In genomic region chr4:103306870-103307345, GRCh38 we compare ENCODE assay signal across 10 cellular contexts.
DNase-seq lines count a peak whose midpoint lies in the region; ATAC-seq and TF ChIP-seq lines count a peak whose summit lies in the region.
"Had no signal": no experiment of that assay in that cellular context is flagged by ENCODE, and none has a peak within 500 bp of the region (broad histone marks: within the 10 kb centered on the region; RNA-seq: fewer than 3 reads in every experiment).

No MANE protein-coding gene starts in this region.

- H3K9me3 Mint-ChIP-seq in nephron progenitor cell: peaks cover 7% of the 10 kb centered on the region
- peaks cover 6% of the 10 kb centered on the region for H3K9me3 Mint-ChIP-seq in activated naive CD4-positive, alpha-beta T cell treated with anti-CD3 and anti-CD28 coated beads, Interleukin-2, amount 10 ng/mL, durations not matched to agents 7 days and 5 days
- H3K9me3 Mint-ChIP-seq: activated CD4-positive, alpha-beta T cell treated with anti-CD3 and anti-CD28 coated beads, Interleukin-2, amount 10 ng/mL, durations not matched to agents 24 days and 14 days had no signal

- H3K27me3 Mint-ChIP-seq in nephron progenitor cell (ENCODE audit: low read depth, poor library complexity): no peaks in the 10 kb centered on the region
- H3K27me3 Mint-ChIP-seq in activated naive CD4-positive, alpha-beta T cell treated with anti-CD3 and anti-CD28 coated beads, Interleukin-2, amount 10 ng/mL, durations not matched to agents 7 days and 5 days: no peaks in the 10 kb centered on the region
- H3K27me3 Mint-ChIP-seq: activated CD4-positive, alpha-beta T cell treated with anti-CD3 and anti-CD28 coated beads, Interleukin-2, amount 10 ng/mL, durations not matched to agents 24 days and 14 days had no signal

- peak; percentile 15 to 55 (median 22) for DNase-seq in heart left ventricle
- DNase-seq in right atrium auricular region (ENCODE audit: low spot score): no peak
- peak; percentile 34 for DNase-seq in epithelial cell of esophagus (ENCODE audit: low read depth)
- DNase-seq in nephron progenitor cell: peak; percentile 60
- DNase-seq in RWPE1 (ENCODE audit: low spot score): no peak
- no peak for DNase-seq in activated naive CD4-positive, alpha-beta T cell treated with anti-CD3 and anti-CD28 coated beads, Interleukin-2, amount 10 ng/mL, durations not matched to agents 7 days and 5 days
- DNase-seq: activated CD4-positive, alpha-beta T cell treated with anti-CD3 and anti-CD28 coated beads, Interleukin-2, amount 10 ng/mL, durations not matched to agents 24 days and 14 days had no signal

- TF ChIP-seq CTCF in heart left ventricle (IDR thresholded peaks at IDR 0.05) (no peak), right atrium auricular region (IDR thresholded peaks at IDR 0.05) (no peak), epithelial cell of esophagus (IDR thresholded peaks at IDR 0.05; ENCODE audit: insufficient read depth, low read depth, low read length, missing control alignments) (no peak), nephron progenitor cell (IDR thresholded peaks at IDR 0.05) (no peak), RWPE1 (conservative IDR thresholded peaks at IDR 0.05; ENCODE audit: low read depth) (no peak)

- no peaks in the 10 kb centered on the region for H3K36me3 Mint-ChIP-seq in nephron progenitor cell (ENCODE audit: low read depth)
- no peaks in the 10 kb centered on the region for H3K36me3 Mint-ChIP-seq in activated naive CD4-positive, alpha-beta T cell treated with anti-CD3 and anti-CD28 coated beads, Interleukin-2, amount 10 ng/mL, durations not matched to agents 7 days and 5 days

- H3K4me1 Mint-ChIP-seq in nephron progenitor cell: peaks cover 23% of the 10 kb centered on the region
- no peaks in the 10 kb centered on the region for H3K4me1 Mint-ChIP-seq in activated naive CD4-positive, alpha-beta T cell treated with anti-CD3 and anti-CD28 coated beads, Interleukin-2, amount 10 ng/mL, durations not matched to agents 7 days and 5 days
- H3K4me1 Mint-ChIP-seq: activated CD4-positive, alpha-beta T cell treated with anti-CD3 and anti-CD28 coated beads, Interleukin-2, amount 10 ng/mL, durations not matched to agents 24 days and 14 days had no signal

- no peaks in the 10 kb centered on the region for H3K27me3 ChIP-seq in heart left ventricle
- no peaks in the 10 kb centered on the region for H3K27me3 ChIP-seq in right atrium auricular region

- H3K36me3 ChIP-seq in heart left ventricle: no peaks in the 10 kb centered on the region
- no peaks in the 10 kb centered on the region for H3K36me3 ChIP-seq in right atrium auricular region

- no peak overlapping the region for H3K4me3 ChIP-seq in heart left ventricle
- H3K4me3 ChIP-seq in right atrium auricular region: no peak overlapping the region
- H3K4me3 ChIP-seq in epithelial cell of esophagus (ENCODE audit: low read length): no peak overlapping the region
- H3K4me3 ChIP-seq: PC-9 had no signal

- H3K9me3 ChIP-seq in heart left ventricle (peaks cover 0 to 3% (median 0%) of the 10 kb centered on the region in 12 donors), right atrium auricular region (no peaks in the 10 kb centered on the region)

- intact Hi-C loops in heart left ventricle (cut with DNase I): no loop called here

- WGBS in heart left ventricle, 4 donors: 18 to 25% (median 20%) methylated on average over 7 of the region's 7 CpGs

- TF ChIP-seq POLR2A in heart left ventricle (IDR thresholded peaks at IDR 0.05): no peak

- no peak overlapping the region for H3K27ac ChIP-seq in heart left ventricle
- no peak overlapping the region for H3K27ac ChIP-seq in right atrium auricular region
- H3K27ac ChIP-seq in RWPE1: no peak overlapping the region
- H3K27ac ChIP-seq: PC-9 had no signal

- H3K27ac Mint-ChIP-seq in nephron progenitor cell: peak overlapping the region; percentile 83
- no peak overlapping the region for H3K27ac Mint-ChIP-seq in activated naive CD4-positive, alpha-beta T cell treated with anti-CD3 and anti-CD28 coated beads, Interleukin-2, amount 10 ng/mL, durations not matched to agents 7 days and 5 days
- H3K27ac Mint-ChIP-seq: activated CD4-positive, alpha-beta T cell treated with anti-CD3 and anti-CD28 coated beads, Interleukin-2, amount 10 ng/mL, durations not matched to agents 24 days and 14 days had no signal

- peak overlapping the region; percentile 15 for H3K4me3 Mint-ChIP-seq in nephron progenitor cell
- H3K4me3 Mint-ChIP-seq in activated naive CD4-positive, alpha-beta T cell treated with anti-CD3 and anti-CD28 coated beads, Interleukin-2, amount 10 ng/mL, durations not matched to agents 7 days and 5 days: no peak overlapping the region
- H3K4me3 Mint-ChIP-seq: activated CD4-positive, alpha-beta T cell treated with anti-CD3 and anti-CD28 coated beads, Interleukin-2, amount 10 ng/mL, durations not matched to agents 24 days and 14 days had no signal

- POLR2A ChIA-PET in RWPE1 (lab: Yijun Ruan, JAX; ENCODE audit: low non-redundant PET): no interaction called here

- peak in 3 of 4 donors; percentile 51 to 81 (median 73) for ATAC-seq in heart left ventricle
- ATAC-seq in GM19023 (IDR thresholded peaks at IDR 0.05; ENCODE audit: unreplicated experiment): no peak
- ATAC-seq in GM21576 (IDR thresholded peaks at IDR 0.05; ENCODE audit: unreplicated experiment): no peak

- CTCF ChIA-PET in RWPE1 (lab: Yijun Ruan, JAX): interaction anchor here (0.6 kb wide), 1 partner anchor 282 kb away, joined by 9 read pairs; no protein-coding TSS in a partner anchor
- CTCF ChIA-PET in activated naive CD4-positive, alpha-beta T cell treated with anti-CD3 and anti-CD28 coated beads, Interleukin-2, amount 10 ng/mL, durations not matched to agents 7 days and 5 days (lab: Charles Lee): interaction anchor here (0.5 kb wide), 1 partner anchor 70 kb away, joined by 3 read pairs; no protein-coding TSS in a partner anchor

- H3K4me1 ChIP-seq in heart left ventricle (peaks cover 0 to 3% (median 0%) of the 10 kb centered on the region in 12 donors), right atrium auricular region (no peaks in the 10 kb centered on the region)

Comparison
In these comparisons a context has a peak if more than half of its experiments do, and no peak if none do; other contexts are left out.
1. DNase-seq: peak in heart left ventricle (5 of 5), epithelial cell of esophagus (single experiment) and nephron progenitor cell (single experiment); none in right atrium auricular region (single experiment), RWPE1 (single experiment) and activated naive CD4-positive, alpha-beta T cell treated with anti-CD3 and anti-CD28 coated beads, Interleukin-2, amount 10 ng/mL, durations not matched to agents 7 days and 5 days (single experiment).
2. ATAC-seq: peak in heart left ventricle (3 of 4); none in GM19023 (single experiment) and GM21576 (single experiment).